6 cellular contexts compared by ENCODE assay signal in genomic region chr5:30345539-30346345, GRCh38.
A peak's percentile ranks its signal among the peaks of the same experiment; 100 is the strongest.
DNase-seq lines count a peak whose midpoint lies in the region; TF ChIP-seq lines count a peak whose summit lies in the region.
"Not testable (repeated sequence)": the region's sequence is repeated elsewhere in the genome, so short reads cannot be mapped to it uniquely, and the experiment has no call there.

No MANE protein-coding gene starts in this region.

- 77 to 91% (median 78%) methylated on average over 20 to 50 of the region's 50 CpGs for WGBS in spleen, 5 donors

- not testable (repeated sequence) for H3K27me3 ChIP-seq in GM06990 (replicated peaks; ENCODE audit: control insufficient read depth, insufficient read depth, low read length); spleen (replicated peaks in 1 of 7)

- peaks cover 13% of the 10 kb centered on the region for H3K4me1 Mint-ChIP-seq in chondrocyte (ENCODE audit: low read depth)
- H3K4me1 Mint-ChIP-seq in osteocyte (ENCODE audit: unreplicated experiment), result peaks cover 52% of the 10 kb centered on the region

- not testable (repeated sequence) for H3K27ac ChIP-seq in spleen

- H3K4me1 ChIP-seq in spleen, result not testable (repeated sequence)

- H3K4me3 ChIP-seq in GM06990 (replicated peaks; ENCODE audit: low read depth, low read length); spleen: not testable (repeated sequence)

- H3K27ac Mint-ChIP-seq in chondrocyte (ENCODE audit: unreplicated experiment); osteocyte (ENCODE audit: unreplicated experiment): not testable (repeated sequence)

- H3K27me3 Mint-ChIP-seq in chondrocyte (ENCODE audit: low read depth); osteocyte (ENCODE audit: unreplicated experiment): not testable (repeated sequence)

- DNase-seq in GM06990 (ENCODE audit: extremely low read depth, insufficient read length) (peak; percentile 18), chondrocyte (ENCODE audit: low spot score) (peak; percentile 81), left kidney (ENCODE audit: low read depth, low spot score) (peak; percentile 17), osteocyte (ENCODE audit: extremely low spot score, unreplicated experiment) (peak; percentile 81), spleen (peak; percentile 64)
- peak; percentile 52 for DNase-seq in activated effector memory CD4-positive, alpha-beta T cell treated with anti-CD3 and anti-CD28 coated beads, Interleukin-2, amount 50 U/mL, for 16 hours

- TF ChIP-seq CTCF in GM06990 (IDR thresholded peaks at IDR 0.05; ENCODE audit: insufficient read depth, low read length, poor library complexity, severe bottlenecking); chondrocyte (IDR thresholded peaks at IDR 0.05); osteocyte (IDR thresholded peaks at IDR 0.05); spleen (IDR thresholded peaks at IDR 0.05 in 8 of 11, conservative IDR thresholded peaks at IDR 0.05 in 3 of 11): not testable (repeated sequence)

- H3K9me3 ChIP-seq in spleen, result peaks cover 0 to 19% (median 5%) of the 10 kb centered on the region in 8 donors

- H3K9me3 Mint-ChIP-seq in chondrocyte (ENCODE audit: low read depth), result not testable (repeated sequence)
- H3K9me3 Mint-ChIP-seq in osteocyte (ENCODE audit: unreplicated experiment), result peaks cover 17% of the 10 kb centered on the region

- H3K4me3 Mint-ChIP-seq in chondrocyte (ENCODE audit: unreplicated experiment); osteocyte (ENCODE audit: unreplicated experiment): not testable (repeated sequence)

- not testable (repeated sequence) for H3K36me3 ChIP-seq in GM06990 (ENCODE audit: control insufficient read depth, insufficient read depth, low read length); spleen

- intact Hi-C loops in spleen (cut with DNase I; ENCODE audit: low total_unique reads), result not testable (repeated sequence)

- TF ChIP-seq POLR2A in spleen (IDR thresholded peaks at IDR 0.05), result not testable (repeated sequence)

- not testable (repeated sequence) for H3K36me3 Mint-ChIP-seq in chondrocyte (ENCODE audit: low read depth)
- H3K36me3 Mint-ChIP-seq in osteocyte (ENCODE audit: unreplicated experiment), result peaks cover 13% of the 10 kb centered on the region

Comparison
In these comparisons a context has a peak if more than half of its experiments do, and no peak if none do; other contexts are left out.
1. DNase-seq: peak in every context shown above with its lines; median percentile 81 in chondrocyte; 81 in osteocyte; 64 in spleen; 52 in activated effector memory CD4-positive, alpha-beta T cell treated with anti-CD3 and anti-CD28 coated beads, Interleukin-2, amount 50 U/mL, for 16 hours; 18 in GM06990; 17 in left kidney.